Comparison of ENCODE assay signal across 30 cellular contexts in genomic region chr4:3501126-3501824, GRCh38. TPM values are rescaled to one million over a fixed set of nuclear protein-coding genes. Genes with fewer than 3 reads are reported as not detected.
"Had no signal": no experiment of that assay in that cellular context is flagged by ENCODE, and none has a peak within 500 bp of the region (broad histone marks: within the 10 kb centered on the region; RNA-seq: fewer than 3 reads in every experiment).

No MANE protein-coding gene starts in this region.

- H3K4me3 Mint-ChIP-seq: central memory CD8-positive, alpha-beta T cell; dendritic cell treated with granulocyte-macrophage colony-stimulating factor and Interleukin-4, amounts not matched to agents 40 ng/mL and 50 ng/mL, for 4 days; endodermal cell; stimulated activated effector memory CD8-positive, alpha-beta T cell treated with anti-CD3 and anti-CD28 coated beads, Interleukin-12 subunit alpha, Interleukin-12 subunit beta, amount 100 ng/mL, for 72 hours had no signal

- H3K9me3 Mint-ChIP-seq: central memory CD8-positive, alpha-beta T cell; dendritic cell treated with granulocyte-macrophage colony-stimulating factor and Interleukin-4, amounts not matched to agents 40 ng/mL and 50 ng/mL, for 4 days; endodermal cell; naive thymus-derived CD8-positive, alpha-beta T cell; stimulated activated effector memory CD8-positive, alpha-beta T cell treated with anti-CD3 and anti-CD28 coated beads, Interleukin-12 subunit alpha, Interleukin-12 subunit beta, amount 100 ng/mL, for 72 hours had no signal

- H3K27ac Mint-ChIP-seq: dendritic cell treated with granulocyte-macrophage colony-stimulating factor and Interleukin-4, amounts not matched to agents 40 ng/mL and 50 ng/mL, for 4 days; endodermal cell; stimulated activated effector memory CD8-positive, alpha-beta T cell treated with anti-CD3 and anti-CD28 coated beads, Interleukin-12 subunit alpha, Interleukin-12 subunit beta, amount 100 ng/mL, for 72 hours had no signal

- ATAC-seq: foreskin keratinocyte; left colon; lower lobe of right lung; naive thymus-derived CD8-positive, alpha-beta T cell; sciatic nerve; stimulated activated effector memory CD8-positive, alpha-beta T cell treated with anti-CD3 and anti-CD28 coated beads, Interleukin-12 subunit alpha, Interleukin-12 subunit beta, amount 100 ng/mL, for 72 hours; upper lobe of right lung had no signal

- H3K4me1 Mint-ChIP-seq: endodermal cell had no signal

- DNase-seq: colonic mucosa; effector CD8-positive, alpha-beta T cell; endodermal cell; foreskin keratinocyte; glutamatergic neuron; left colon; lower lobe of right lung; naive thymus-derived CD8-positive, alpha-beta T cell; occipital lobe; retina; stimulated activated CD4-positive, alpha-beta T cell treated with anti-CD3 and anti-CD28 coated beads, Interleukin-2, amount 100 ng/mL, for 24 hours; stimulated activated CD4-positive, alpha-beta T cell treated with anti-CD3 and anti-CD28 coated beads, Interleukin-4, amount 100 ng/mL, for 24 hours; stimulated activated naive CD4-positive, alpha-beta T cell treated with Interleukin-2 at 50 U/mL for 16 hours; transverse colon; upper lobe of right lung; uterus had no signal

- H3K27me3 Mint-ChIP-seq: central memory CD8-positive, alpha-beta T cell had no signal

- H3K27ac ChIP-seq: colonic mucosa, esophagus muscularis mucosa, foreskin keratinocyte, hepatocyte, lower lobe of right lung, pancreas, suprapubic skin, transverse colon, upper lobe of right lung, uterus had no signal

RNA-seq across cellular contexts. Expression of gene DOK7, which starts 38.2 kb away (rescaled TPM):
- total RNA-seq: endothelial cell of umbilical vein; mesenteric fat pad; naive thymus-derived CD8-positive, alpha-beta T cell; occipital lobe; sciatic nerve; smooth muscle cell had no signal

RNA-seq across cellular contexts. Expression of gene HGFAC, which starts 59.5 kb away (rescaled TPM):
- total RNA-seq: epithelial cell of proximal tubule; foreskin keratinocyte; kidney epithelial cell; left colon; mesenteric fat pad; naive thymus-derived CD8-positive, alpha-beta T cell; pulmonary artery endothelial cell; sciatic nerve; suprapubic skin; transverse colon had no signal
